ENCODE assay signal across 21 cellular contexts in genomic region chr10:23829556-23829955, GRCh38.
"Had no signal": no experiment of that assay in that cellular context is flagged by ENCODE, and none has a peak within 500 bp of the region (broad histone marks: within the 10 kb centered on the region; RNA-seq: fewer than 3 reads in every experiment).

No MANE protein-coding gene starts in this region.

- FAIRE-seq: HepG2, RCC 7860 had no signal

- DNase-seq: IMR-90, Karpas-422, KG1, MM.1S, NCI-H1092 treated with DMSO at 0.1 percent for 48 hours, NCI-H1436, NCI-H187, NCI-H2029, NCI-H2081 treated with DMSO at 0.1 percent for 48 hours, NCI-H2171, NCI-H226, NCI-H446 treated with DMSO at 0.1 percent for 48 hours, NCI-H510A treated with DMSO at 0.1 percent for 48 hours, NCI-H526, Right ventricle myocardium superior, RPMI8226, SIG-M5 had no signal

- H3K27me3 ChIP-seq: SJSA1 had no signal

- H3K4me3 ChIP-seq: SJSA1, SK-N-MC had no signal

- H3K36me3 ChIP-seq: SJSA1 had no signal

- ATAC-seq: HepG2 had no signal
